1 cellular context compared by ENCODE assay signal in genomic region chr19:2269244-2270156, GRCh38.
TF ChIP-seq lines count a peak whose summit lies in the region.

No MANE protein-coding gene starts in this region.

TF ChIP-seq in HepG2, 621 proteins besides CTCF, POLR2A, EP300 and RAD21 (continued from another document and continues in another):
- TF ChIP-seq, protein P1, sequence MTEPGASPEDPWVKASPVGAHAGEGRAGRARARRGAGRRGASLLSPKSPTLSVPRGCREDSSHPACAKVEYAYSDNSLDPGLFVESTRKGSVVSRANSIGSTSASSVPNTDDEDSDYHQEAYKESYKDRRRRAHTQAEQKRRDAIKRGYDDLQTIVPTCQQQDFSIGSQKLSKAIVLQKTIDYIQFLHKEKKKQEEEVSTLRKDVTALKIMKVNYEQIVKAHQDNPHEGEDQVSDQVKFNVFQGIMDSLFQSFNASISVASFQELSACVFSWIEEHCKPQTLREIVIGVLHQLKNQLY (CRISPR knock-in tag; IDR thresholded peaks at IDR 0.05), result 0 out of 2 replicates have a peak, but pooled peaks have one; percentile 24
- TF ChIP-seq SP4 (CRISPR knock-in tag; IDR thresholded peaks at IDR 0.05) (peak; percentile 99), ZNF773 (CRISPR knock-in tag; IDR thresholded peaks at IDR 0.05; ENCODE audit: borderline replicate concordance) (peak; percentile 73; the same call in 1 of the 2 replicates), ZNF34 (CRISPR knock-in tag; IDR thresholded peaks at IDR 0.05; ENCODE audit: borderline replicate concordance) (0 out of 2 replicates have a peak, but pooled peaks have one; percentile 67), NAIF1 (CRISPR knock-in tag; IDR thresholded peaks at IDR 0.05; ENCODE audit: borderline replicate concordance) (peak; percentile 77; the same call in 1 of the 2 replicates), SSRP1 (CRISPR knock-in tag; IDR thresholded peaks at IDR 0.05) (no peak), BHLHE40 (IDR thresholded peaks at IDR 0.05; ENCODE audit: low read length) (peak; percentile 77), ZNF576 (CRISPR knock-in tag; IDR thresholded peaks at IDR 0.05) (no peak), KLF6 (CRISPR knock-in tag; IDR thresholded peaks at IDR 0.05) (peak; percentile 84), CBX1 (IDR thresholded peaks at IDR 0.05; ENCODE audit: low read depth) (peak; percentile 76), ZFP90 (CRISPR knock-in tag; IDR thresholded peaks at IDR 0.05; ENCODE audit: borderline replicate concordance) (peak; percentile 29; the same call in 1 of the 2 replicates), TAF1 (CRISPR knock-in tag; IDR thresholded peaks at IDR 0.05) (peak; percentile 99), MIER3 (CRISPR knock-in tag; IDR thresholded peaks at IDR 0.05; ENCODE audit: borderline replicate concordance) (no peak), NCOA2 (CRISPR knock-in tag; IDR thresholded peaks at IDR 0.05) (0 out of 2 replicates have a peak, but pooled peaks have one; percentile 27), STAT5B (CRISPR knock-in tag; IDR thresholded peaks at IDR 0.05) (peak; percentile 90; the same call in 1 of the 2 replicates), MXD4 (CRISPR knock-in tag; IDR thresholded peaks at IDR 0.05) (peak; percentile 71; the same call in 1 of the 2 replicates), HNRNPLL (IDR thresholded peaks at IDR 0.05; ENCODE audit: low read depth, low read length, poor library complexity, severe bottlenecking) (peak; percentile 64), DRAP1 (CRISPR knock-in tag; IDR thresholded peaks at IDR 0.05) (peak; percentile 99), TOE1 (CRISPR knock-in tag; IDR thresholded peaks at IDR 0.05) (no peak), RXRB (CRISPR knock-in tag; IDR thresholded peaks at IDR 0.05; ENCODE audit: borderline replicate concordance) (0 out of 2 replicates have a peak, but pooled peaks have one; percentile 52), ZNF598 (CRISPR knock-in tag; IDR thresholded peaks at IDR 0.05; ENCODE audit: borderline replicate concordance) (peak; percentile 83; the same call in 1 of the 2 replicates), MYC (CRISPR knock-in tag; IDR thresholded peaks at IDR 0.05; ENCODE audit: borderline replicate concordance) (peak; percentile 78), MBNL3 (CRISPR knock-in tag; conservative IDR thresholded peaks at IDR 0.05) (no peak), GLI4 (CRISPR knock-in tag; IDR thresholded peaks at IDR 0.05; ENCODE audit: borderline replicate concordance) (no peak), THAP8 (CRISPR knock-in tag; IDR thresholded peaks at IDR 0.05; ENCODE audit: borderline replicate concordance) (0 out of 2 replicates have a peak, but pooled peaks have one; percentile 25), SRY (CRISPR knock-in tag; IDR thresholded peaks at IDR 0.05) (peak; percentile 80), SP1 (IDR thresholded peaks at IDR 0.05) (peak; percentile 71; the same call in 1 of the 2 replicates), SP1 (CRISPR knock-in tag; IDR thresholded peaks at IDR 0.05) (peak; percentile 98), ATAD3A (CRISPR knock-in tag; IDR thresholded peaks at IDR 0.05) (no peak), TBX3 (IDR thresholded peaks at IDR 0.05; ENCODE audit: borderline replicate concordance) (no peak), ZHX1 (CRISPR knock-in tag; IDR thresholded peaks at IDR 0.05; ENCODE audit: low read depth) (no peak), ZNF354B (CRISPR knock-in tag; IDR thresholded peaks at IDR 0.05) (peak; percentile 92; the same call in 1 of the 2 replicates), PCBP2 (optimal IDR thresholded peaks at IDR 0.05; ENCODE audit: low read depth, low read length, poor library complexity, severe bottlenecking) (no peak), TOPORS (CRISPR knock-in tag; IDR thresholded peaks at IDR 0.05) (peak; percentile 63; the same call in 1 of the 2 replicates)
- TF ChIP-seq, protein P2, sequence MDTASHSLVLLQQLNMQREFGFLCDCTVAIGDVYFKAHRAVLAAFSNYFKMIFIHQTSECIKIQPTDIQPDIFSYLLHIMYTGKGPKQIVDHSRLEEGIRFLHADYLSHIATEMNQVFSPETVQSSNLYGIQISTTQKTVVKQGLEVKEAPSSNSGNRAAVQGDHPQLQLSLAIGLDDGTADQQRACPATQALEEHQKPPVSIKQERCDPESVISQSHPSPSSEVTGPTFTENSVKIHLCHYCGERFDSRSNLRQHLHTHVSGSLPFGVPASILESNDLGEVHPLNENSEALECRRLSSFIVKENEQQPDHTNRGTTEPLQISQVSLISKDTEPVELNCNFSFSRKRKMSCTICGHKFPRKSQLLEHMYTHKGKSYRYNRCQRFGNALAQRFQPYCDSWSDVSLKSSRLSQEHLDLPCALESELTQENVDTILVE (CRISPR knock-in tag; IDR thresholded peaks at IDR 0.05), result peak; percentile 57; the same call in 1 of the 2 replicates
- TF ChIP-seq, protein P3, sequence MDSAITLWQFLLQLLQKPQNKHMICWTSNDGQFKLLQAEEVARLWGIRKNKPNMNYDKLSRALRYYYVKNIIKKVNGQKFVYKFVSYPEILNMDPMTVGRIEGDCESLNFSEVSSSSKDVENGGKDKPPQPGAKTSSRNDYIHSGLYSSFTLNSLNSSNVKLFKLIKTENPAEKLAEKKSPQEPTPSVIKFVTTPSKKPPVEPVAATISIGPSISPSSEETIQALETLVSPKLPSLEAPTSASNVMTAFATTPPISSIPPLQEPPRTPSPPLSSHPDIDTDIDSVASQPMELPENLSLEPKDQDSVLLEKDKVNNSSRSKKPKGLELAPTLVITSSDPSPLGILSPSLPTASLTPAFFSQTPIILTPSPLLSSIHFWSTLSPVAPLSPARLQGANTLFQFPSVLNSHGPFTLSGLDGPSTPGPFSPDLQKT (CRISPR knock-in tag; IDR thresholded peaks at IDR 0.05; ENCODE audit: borderline replicate concordance), result 0 out of 2 replicates have a peak, but pooled peaks have one; percentile 61
- TF ChIP-seq, protein P4, sequence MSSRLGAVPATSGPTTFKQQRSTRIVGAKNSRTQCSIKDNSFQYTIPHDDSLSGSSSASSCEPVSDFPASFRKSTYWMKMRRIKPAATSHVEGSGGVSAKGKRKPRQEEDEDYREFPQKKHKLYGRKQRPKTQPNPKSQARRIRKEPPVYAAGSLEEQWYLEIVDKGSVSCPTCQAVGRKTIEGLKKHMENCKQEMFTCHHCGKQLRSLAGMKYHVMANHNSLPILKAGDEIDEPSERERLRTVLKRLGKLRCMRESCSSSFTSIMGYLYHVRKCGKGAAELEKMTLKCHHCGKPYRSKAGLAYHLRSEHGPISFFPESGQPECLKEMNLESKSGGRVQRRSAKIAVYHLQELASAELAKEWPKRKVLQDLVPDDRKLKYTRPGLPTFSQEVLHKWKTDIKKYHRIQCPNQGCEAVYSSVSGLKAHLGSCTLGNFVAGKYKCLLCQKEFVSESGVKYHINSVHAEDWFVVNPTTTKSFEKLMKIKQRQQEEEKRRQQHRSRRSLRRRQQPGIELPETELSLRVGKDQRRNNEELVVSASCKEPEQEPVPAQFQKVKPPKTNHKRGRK (CRISPR knock-in tag; IDR thresholded peaks at IDR 0.05), result no peak
- TF ChIP-seq, protein P5, sequence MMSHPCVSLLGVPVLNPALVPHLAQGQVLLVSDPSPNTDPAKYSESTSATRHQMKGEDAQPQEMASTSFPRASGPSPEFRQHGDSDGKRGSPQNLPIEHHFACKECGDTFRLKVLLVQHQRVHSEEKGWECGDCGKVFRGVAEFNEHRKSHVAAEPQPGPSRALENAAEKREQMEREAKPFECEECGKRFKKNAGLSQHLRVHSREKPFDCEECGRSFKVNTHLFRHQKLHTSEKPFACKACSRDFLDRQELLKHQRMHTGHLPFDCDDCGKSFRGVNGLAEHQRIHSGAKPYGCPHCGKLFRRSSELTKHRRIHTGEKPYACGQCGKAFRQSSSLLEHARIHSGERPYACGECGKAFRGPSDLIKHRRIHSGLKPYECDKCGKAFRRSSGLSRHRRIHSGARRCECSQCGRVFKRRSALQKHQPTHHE (CRISPR knock-in tag; IDR thresholded peaks at IDR 0.05; ENCODE audit: borderline replicate concordance), result peak; percentile 76; the same call in 1 of the 2 replicates
- TF ChIP-seq, protein P6, sequence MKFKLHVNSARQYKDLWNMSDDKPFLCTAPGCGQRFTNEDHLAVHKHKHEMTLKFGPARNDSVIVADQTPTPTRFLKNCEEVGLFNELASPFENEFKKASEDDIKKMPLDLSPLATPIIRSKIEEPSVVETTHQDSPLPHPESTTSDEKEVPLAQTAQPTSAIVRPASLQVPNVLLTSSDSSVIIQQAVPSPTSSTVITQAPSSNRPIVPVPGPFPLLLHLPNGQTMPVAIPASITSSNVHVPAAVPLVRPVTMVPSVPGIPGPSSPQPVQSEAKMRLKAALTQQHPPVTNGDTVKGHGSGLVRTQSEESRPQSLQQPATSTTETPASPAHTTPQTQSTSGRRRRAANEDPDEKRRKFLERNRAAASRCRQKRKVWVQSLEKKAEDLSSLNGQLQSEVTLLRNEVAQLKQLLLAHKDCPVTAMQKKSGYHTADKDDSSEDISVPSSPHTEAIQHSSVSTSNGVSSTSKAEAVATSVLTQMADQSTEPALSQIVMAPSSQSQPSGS (CRISPR knock-in tag; IDR thresholded peaks at IDR 0.05), result peak; percentile 81; the same call in 1 of the 2 replicates
- TF ChIP-seq, protein P7, sequence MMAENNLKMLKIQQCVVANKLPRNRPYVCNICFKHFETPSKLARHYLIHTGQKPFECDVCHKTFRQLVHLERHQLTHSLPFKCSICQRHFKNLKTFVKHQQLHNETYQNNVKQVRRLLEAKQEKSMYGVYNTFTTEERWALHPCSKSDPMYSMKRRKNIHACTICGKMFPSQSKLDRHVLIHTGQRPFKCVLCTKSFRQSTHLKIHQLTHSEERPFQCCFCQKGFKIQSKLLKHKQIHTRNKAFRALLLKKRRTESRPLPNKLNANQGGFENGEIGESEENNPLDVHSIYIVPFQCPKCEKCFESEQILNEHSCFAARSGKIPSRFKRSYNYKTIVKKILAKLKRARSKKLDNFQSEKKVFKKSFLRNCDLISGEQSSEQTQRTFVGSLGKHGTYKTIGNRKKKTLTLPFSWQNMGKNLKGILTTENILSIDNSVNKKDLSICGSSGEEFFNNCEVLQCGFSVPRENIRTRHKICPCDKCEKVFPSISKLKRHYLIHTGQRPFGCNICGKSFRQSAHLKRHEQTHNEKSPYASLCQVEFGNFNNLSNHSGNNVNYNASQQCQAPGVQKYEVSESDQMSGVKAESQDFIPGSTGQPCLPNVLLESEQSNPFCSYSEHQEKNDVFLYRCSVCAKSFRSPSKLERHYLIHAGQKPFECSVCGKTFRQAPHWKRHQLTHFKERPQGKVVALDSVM (CRISPR knock-in tag; IDR thresholded peaks at IDR 0.05), result peak; percentile 63; the same call in 1 of the 2 replicates
- TF ChIP-seq, protein P8, sequence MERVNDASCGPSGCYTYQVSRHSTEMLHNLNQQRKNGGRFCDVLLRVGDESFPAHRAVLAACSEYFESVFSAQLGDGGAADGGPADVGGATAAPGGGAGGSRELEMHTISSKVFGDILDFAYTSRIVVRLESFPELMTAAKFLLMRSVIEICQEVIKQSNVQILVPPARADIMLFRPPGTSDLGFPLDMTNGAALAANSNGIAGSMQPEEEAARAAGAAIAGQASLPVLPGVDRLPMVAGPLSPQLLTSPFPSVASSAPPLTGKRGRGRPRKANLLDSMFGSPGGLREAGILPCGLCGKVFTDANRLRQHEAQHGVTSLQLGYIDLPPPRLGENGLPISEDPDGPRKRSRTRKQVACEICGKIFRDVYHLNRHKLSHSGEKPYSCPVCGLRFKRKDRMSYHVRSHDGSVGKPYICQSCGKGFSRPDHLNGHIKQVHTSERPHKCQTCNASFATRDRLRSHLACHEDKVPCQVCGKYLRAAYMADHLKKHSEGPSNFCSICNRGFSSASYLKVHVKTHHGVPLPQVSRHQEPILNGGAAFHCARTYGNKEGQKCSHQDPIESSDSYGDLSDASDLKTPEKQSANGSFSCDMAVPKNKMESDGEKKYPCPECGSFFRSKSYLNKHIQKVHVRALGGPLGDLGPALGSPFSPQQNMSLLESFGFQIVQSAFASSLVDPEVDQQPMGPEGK (CRISPR knock-in tag; IDR thresholded peaks at IDR 0.05), result peak; percentile 27; the same call in 1 of the 2 replicates
- TF ChIP-seq, protein P9, sequence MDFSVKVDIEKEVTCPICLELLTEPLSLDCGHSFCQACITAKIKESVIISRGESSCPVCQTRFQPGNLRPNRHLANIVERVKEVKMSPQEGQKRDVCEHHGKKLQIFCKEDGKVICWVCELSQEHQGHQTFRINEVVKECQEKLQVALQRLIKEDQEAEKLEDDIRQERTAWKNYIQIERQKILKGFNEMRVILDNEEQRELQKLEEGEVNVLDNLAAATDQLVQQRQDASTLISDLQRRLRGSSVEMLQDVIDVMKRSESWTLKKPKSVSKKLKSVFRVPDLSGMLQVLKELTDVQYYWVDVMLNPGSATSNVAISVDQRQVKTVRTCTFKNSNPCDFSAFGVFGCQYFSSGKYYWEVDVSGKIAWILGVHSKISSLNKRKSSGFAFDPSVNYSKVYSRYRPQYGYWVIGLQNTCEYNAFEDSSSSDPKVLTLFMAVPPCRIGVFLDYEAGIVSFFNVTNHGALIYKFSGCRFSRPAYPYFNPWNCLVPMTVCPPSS (IDR thresholded peaks at IDR 0.05), result no peak
